ENCODE assay signal across 20 cellular contexts in genomic region chr10:30007406-30007805, GRCh38.
"Had no signal": no experiment of that assay in that cellular context is flagged by ENCODE, and none has a peak within 500 bp of the region (broad histone marks: within the 10 kb centered on the region; RNA-seq: fewer than 3 reads in every experiment).

No MANE protein-coding gene starts in this region.

- H3K27ac Mint-ChIP-seq: activated CD4-positive, alpha-beta memory T cell treated with anti-CD3 and anti-CD28 coated beads, Interleukin-2, amount 10 ng/mL, durations not matched to agents 7 days and 5 days; activated CD8-positive, alpha-beta memory T cell treated with anti-CD3 and anti-CD28 coated beads, Interleukin-2, amount 10 ng/mL, durations not matched to agents 7 days and 5 days; activated T-helper 17 cell treated with anti-CD3 and anti-CD28 coated beads, Interleukin-2, amount 50 U/mL, for 72 hours had no signal

- H3K4me1 ChIP-seq: adrenal gland, breast epithelium, pancreas had no signal

- H3K36me3 ChIP-seq: adrenal gland, breast epithelium, pancreas, upper lobe of right lung had no signal

- H3K9me3 Mint-ChIP-seq: activated CD4-positive, alpha-beta memory T cell treated with anti-CD3 and anti-CD28 coated beads, Interleukin-2, amount 10 ng/mL, durations not matched to agents 7 days and 5 days; activated T-helper 17 cell treated with anti-CD3 and anti-CD28 coated beads, Interleukin-2, amount 50 U/mL, for 72 hours had no signal

- H3K9me3 ChIP-seq: adrenal gland, breast epithelium, pancreas, upper lobe of right lung had no signal

- H3K4me1 Mint-ChIP-seq: activated T-helper 17 cell treated with anti-CD3 and anti-CD28 coated beads, Interleukin-2, amount 50 U/mL, for 72 hours had no signal

- H3K36me3 Mint-ChIP-seq: activated CD8-positive, alpha-beta memory T cell treated with anti-CD3 and anti-CD28 coated beads, Interleukin-2, amount 10 ng/mL, durations not matched to agents 7 days and 5 days had no signal

- DNase-seq: activated CD4-positive, alpha-beta memory T cell treated with anti-CD3 and anti-CD28 coated beads, Interleukin-2, amount 10 ng/mL, durations not matched to agents 7 days and 5 days; activated CD4-positive, alpha-beta T cell treated with anti-CD3 and anti-CD28 coated beads for 48 hours; activated CD4-positive, CD25-positive, alpha-beta regulatory T cell; activated CD8-positive, alpha-beta memory T cell treated with anti-CD3 and anti-CD28 coated beads, Interleukin-2, amount 10 ng/mL, durations not matched to agents 7 days and 5 days; activated naive CD4-positive, alpha-beta T cell treated with Interleukin-2 at 50 U/mL for 16 hours; activated T-cell treated with anti-CD3 and anti-CD28 coated beads, Interleukin-2, amount 50 U/mL, for 1 hour; adrenal gland; effector memory CD4-positive, alpha-beta T cell; foreskin fibroblast; left colon; pancreas; stimulated activated CD4-positive, alpha-beta T cell treated with anti-CD3 and anti-CD28 coated beads, Interleukin-12 subunit alpha, Interleukin-12 subunit beta, amount 100 ng/mL, for 4 hours; stimulated activated CD4-positive, alpha-beta T cell treated with anti-CD3 and anti-CD28 coated beads, Interleukin-1b, Interleukin-23, amount 100 ng/mL, for 48 hours; stimulated activated CD8-positive, alpha-beta memory T cell treated with anti-CD3 and anti-CD28 coated beads, Interleukin-4, amount 100 ng/mL, for 48 hours; stimulated activated naive CD4-positive, alpha-beta T cell; T1000; upper lobe of right lung had no signal

- ATAC-seq: activated CD8-positive, alpha-beta memory T cell treated with anti-CD3 and anti-CD28 coated beads, Interleukin-2, amount 10 ng/mL, durations not matched to agents 7 days and 5 days; activated T-helper 17 cell treated with anti-CD3 and anti-CD28 coated beads, Interleukin-2, amount 50 U/mL, for 72 hours; left colon; pancreas; upper lobe of right lung had no signal

- H3K27me3 ChIP-seq: adrenal gland, breast epithelium, upper lobe of right lung had no signal

- H3K27ac ChIP-seq: adrenal gland, breast epithelium, epithelial cell of prostate, pancreas, upper lobe of right lung had no signal

- H3K4me3 ChIP-seq: adrenal gland, breast epithelium, pancreas, upper lobe of right lung had no signal

- H3K4me3 Mint-ChIP-seq: activated CD4-positive, alpha-beta memory T cell treated with anti-CD3 and anti-CD28 coated beads, Interleukin-2, amount 10 ng/mL, durations not matched to agents 7 days and 5 days; activated CD8-positive, alpha-beta memory T cell treated with anti-CD3 and anti-CD28 coated beads, Interleukin-2, amount 10 ng/mL, durations not matched to agents 7 days and 5 days; activated T-helper 17 cell treated with anti-CD3 and anti-CD28 coated beads, Interleukin-2, amount 50 U/mL, for 72 hours had no signal
